In genomic region chr2:54954705-54955357, GRCh38 we compare ENCODE assay signal across 2 cellular contexts.
A peak's percentile ranks its signal among the peaks of the same experiment; 100 is the strongest.
TF ChIP-seq lines count a peak whose summit lies in the region.

No MANE protein-coding gene starts in this region.

TF ChIP-seq in SK-N-SH treated with all-trans-retinoic acid at 6 μM for 48 hours, 23 proteins besides CTCF, POLR2A, EP300 and RAD21:
- TF ChIP-seq CREB5 (CRISPR knock-in tag; IDR thresholded peaks at IDR 0.05; ENCODE audit: low read depth) (no peak), ZNF565 (CRISPR knock-in tag; conservative IDR thresholded peaks at IDR 0.05; ENCODE audit: low read depth) (no peak), RARB (CRISPR knock-in tag; IDR thresholded peaks at IDR 0.05) (no peak), ZFP30 (CRISPR knock-in tag; IDR thresholded peaks at IDR 0.05) (no peak), ZNF70 (CRISPR knock-in tag; IDR thresholded peaks at IDR 0.05) (no peak), ZFP3 (CRISPR knock-in tag; IDR thresholded peaks at IDR 0.05) (no peak), BACH2 (CRISPR knock-in tag; IDR thresholded peaks at IDR 0.05; ENCODE audit: borderline replicate concordance) (no peak), CSRNP3 (CRISPR knock-in tag; IDR thresholded peaks at IDR 0.05) (no peak)
- TF ChIP-seq, protein P1, sequence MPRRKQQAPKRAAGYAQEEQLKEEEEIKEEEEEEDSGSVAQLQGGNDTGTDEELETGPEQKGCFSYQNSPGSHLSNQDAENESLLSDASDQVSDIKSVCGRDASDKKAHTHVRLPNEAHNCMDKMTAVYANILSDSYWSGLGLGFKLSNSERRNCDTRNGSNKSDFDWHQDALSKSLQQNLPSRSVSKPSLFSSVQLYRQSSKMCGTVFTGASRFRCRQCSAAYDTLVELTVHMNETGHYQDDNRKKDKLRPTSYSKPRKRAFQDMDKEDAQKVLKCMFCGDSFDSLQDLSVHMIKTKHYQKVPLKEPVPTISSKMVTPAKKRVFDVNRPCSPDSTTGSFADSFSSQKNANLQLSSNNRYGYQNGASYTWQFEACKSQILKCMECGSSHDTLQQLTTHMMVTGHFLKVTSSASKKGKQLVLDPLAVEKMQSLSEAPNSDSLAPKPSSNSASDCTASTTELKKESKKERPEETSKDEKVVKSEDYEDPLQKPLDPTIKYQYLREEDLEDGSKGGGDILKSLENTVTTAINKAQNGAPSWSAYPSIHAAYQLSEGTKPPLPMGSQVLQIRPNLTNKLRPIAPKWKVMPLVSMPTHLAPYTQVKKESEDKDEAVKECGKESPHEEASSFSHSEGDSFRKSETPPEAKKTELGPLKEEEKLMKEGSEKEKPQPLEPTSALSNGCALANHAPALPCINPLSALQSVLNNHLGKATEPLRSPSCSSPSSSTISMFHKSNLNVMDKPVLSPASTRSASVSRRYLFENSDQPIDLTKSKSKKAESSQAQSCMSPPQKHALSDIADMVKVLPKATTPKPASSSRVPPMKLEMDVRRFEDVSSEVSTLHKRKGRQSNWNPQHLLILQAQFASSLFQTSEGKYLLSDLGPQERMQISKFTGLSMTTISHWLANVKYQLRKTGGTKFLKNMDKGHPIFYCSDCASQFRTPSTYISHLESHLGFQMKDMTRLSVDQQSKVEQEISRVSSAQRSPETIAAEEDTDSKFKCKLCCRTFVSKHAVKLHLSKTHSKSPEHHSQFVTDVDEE (CRISPR knock-in tag; IDR thresholded peaks at IDR 0.05) = no peak

TF ChIP-seq in K562, 482 proteins besides CTCF, POLR2A, EP300 and RAD21 (continued from another document):
- TF ChIP-seq, protein P2, sequence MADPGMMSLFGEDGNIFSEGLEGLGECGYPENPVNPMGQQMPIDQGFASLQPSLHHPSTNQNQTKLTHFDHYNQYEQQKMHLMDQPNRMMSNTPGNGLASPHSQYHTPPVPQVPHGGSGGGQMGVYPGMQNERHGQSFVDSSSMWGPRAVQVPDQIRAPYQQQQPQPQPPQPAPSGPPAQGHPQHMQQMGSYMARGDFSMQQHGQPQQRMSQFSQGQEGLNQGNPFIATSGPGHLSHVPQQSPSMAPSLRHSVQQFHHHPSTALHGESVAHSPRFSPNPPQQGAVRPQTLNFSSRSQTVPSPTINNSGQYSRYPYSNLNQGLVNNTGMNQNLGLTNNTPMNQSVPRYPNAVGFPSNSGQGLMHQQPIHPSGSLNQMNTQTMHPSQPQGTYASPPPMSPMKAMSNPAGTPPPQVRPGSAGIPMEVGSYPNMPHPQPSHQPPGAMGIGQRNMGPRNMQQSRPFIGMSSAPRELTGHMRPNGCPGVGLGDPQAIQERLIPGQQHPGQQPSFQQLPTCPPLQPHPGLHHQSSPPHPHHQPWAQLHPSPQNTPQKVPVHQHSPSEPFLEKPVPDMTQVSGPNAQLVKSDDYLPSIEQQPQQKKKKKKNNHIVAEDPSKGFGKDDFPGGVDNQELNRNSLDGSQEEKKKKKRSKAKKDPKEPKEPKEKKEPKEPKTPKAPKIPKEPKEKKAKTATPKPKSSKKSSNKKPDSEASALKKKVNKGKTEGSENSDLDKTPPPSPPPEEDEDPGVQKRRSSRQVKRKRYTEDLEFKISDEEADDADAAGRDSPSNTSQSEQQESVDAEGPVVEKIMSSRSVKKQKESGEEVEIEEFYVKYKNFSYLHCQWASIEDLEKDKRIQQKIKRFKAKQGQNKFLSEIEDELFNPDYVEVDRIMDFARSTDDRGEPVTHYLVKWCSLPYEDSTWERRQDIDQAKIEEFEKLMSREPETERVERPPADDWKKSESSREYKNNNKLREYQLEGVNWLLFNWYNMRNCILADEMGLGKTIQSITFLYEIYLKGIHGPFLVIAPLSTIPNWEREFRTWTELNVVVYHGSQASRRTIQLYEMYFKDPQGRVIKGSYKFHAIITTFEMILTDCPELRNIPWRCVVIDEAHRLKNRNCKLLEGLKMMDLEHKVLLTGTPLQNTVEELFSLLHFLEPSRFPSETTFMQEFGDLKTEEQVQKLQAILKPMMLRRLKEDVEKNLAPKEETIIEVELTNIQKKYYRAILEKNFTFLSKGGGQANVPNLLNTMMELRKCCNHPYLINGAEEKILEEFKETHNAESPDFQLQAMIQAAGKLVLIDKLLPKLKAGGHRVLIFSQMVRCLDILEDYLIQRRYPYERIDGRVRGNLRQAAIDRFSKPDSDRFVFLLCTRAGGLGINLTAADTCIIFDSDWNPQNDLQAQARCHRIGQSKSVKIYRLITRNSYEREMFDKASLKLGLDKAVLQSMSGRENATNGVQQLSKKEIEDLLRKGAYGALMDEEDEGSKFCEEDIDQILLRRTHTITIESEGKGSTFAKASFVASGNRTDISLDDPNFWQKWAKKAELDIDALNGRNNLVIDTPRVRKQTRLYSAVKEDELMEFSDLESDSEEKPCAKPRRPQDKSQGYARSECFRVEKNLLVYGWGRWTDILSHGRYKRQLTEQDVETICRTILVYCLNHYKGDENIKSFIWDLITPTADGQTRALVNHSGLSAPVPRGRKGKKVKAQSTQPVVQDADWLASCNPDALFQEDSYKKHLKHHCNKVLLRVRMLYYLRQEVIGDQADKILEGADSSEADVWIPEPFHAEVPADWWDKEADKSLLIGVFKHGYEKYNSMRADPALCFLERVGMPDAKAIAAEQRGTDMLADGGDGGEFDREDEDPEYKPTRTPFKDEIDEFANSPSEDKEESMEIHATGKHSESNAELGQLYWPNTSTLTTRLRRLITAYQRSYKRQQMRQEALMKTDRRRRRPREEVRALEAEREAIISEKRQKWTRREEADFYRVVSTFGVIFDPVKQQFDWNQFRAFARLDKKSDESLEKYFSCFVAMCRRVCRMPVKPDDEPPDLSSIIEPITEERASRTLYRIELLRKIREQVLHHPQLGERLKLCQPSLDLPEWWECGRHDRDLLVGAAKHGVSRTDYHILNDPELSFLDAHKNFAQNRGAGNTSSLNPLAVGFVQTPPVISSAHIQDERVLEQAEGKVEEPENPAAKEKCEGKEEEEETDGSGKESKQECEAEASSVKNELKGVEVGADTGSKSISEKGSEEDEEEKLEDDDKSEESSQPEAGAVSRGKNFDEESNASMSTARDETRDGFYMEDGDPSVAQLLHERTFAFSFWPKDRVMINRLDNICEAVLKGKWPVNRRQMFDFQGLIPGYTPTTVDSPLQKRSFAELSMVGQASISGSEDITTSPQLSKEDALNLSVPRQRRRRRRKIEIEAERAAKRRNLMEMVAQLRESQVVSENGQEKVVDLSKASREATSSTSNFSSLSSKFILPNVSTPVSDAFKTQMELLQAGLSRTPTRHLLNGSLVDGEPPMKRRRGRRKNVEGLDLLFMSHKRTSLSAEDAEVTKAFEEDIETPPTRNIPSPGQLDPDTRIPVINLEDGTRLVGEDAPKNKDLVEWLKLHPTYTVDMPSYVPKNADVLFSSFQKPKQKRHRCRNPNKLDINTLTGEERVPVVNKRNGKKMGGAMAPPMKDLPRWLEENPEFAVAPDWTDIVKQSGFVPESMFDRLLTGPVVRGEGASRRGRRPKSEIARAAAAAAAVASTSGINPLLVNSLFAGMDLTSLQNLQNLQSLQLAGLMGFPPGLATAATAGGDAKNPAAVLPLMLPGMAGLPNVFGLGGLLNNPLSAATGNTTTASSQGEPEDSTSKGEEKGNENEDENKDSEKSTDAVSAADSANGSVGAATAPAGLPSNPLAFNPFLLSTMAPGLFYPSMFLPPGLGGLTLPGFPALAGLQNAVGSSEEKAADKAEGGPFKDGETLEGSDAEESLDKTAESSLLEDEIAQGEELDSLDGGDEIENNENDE (IDR thresholded peaks at IDR 0.05; ENCODE audit: low read depth, low read length) = no peak
- no peak for TF ChIP-seq SMARCB1 (IDR thresholded peaks at IDR 0.05; ENCODE audit: insufficient read length, low read depth)
- TF ChIP-seq TSHZ1 (CRISPR knock-in tag; IDR thresholded peaks at IDR 0.05) = no peak
- TF ChIP-seq CBFB (CRISPR knock-in tag; IDR thresholded peaks at IDR 0.05) = no peak
- no peak for TF ChIP-seq ZBTB26 (CRISPR knock-in tag; IDR thresholded peaks at IDR 0.05)
- TF ChIP-seq DPF2 (IDR thresholded peaks at IDR 0.05) = no peak
- no peak for TF ChIP-seq ZC3H4 (CRISPR knock-in tag; IDR thresholded peaks at IDR 0.05; ENCODE audit: borderline replicate concordance)
- TF ChIP-seq ZNF274 (IDR thresholded peaks at IDR 0.05; ENCODE audit: borderline replicate concordance, low read depth, low read length) = no peak
- peak; percentile 38; the same call in 1 of the 2 replicates for TF ChIP-seq GATA2 (CRISPR knock-in tag; IDR thresholded peaks at IDR 0.05)
- TF ChIP-seq ZNF212 (CRISPR knock-in tag; IDR thresholded peaks at IDR 0.05) = no peak
- peak; percentile 4; the same call in 1 of the 2 replicates for TF ChIP-seq TAL1 (IDR thresholded peaks at IDR 0.05)
- peak; percentile 38; the same call in 1 of the 2 replicates for TF ChIP-seq CBFA2T3 (IDR thresholded peaks at IDR 0.05)
- peak; percentile 12; the same call in 1 of the 2 replicates for TF ChIP-seq TCF3 (CRISPR knock-in tag; IDR thresholded peaks at IDR 0.05)
- TF ChIP-seq MXI1 (IDR thresholded peaks at IDR 0.05; ENCODE audit: low read depth, low read length) = no peak
- peak in 1 of 2 experiments; percentile 11; a peak in 2 of 4 replicates for TF ChIP-seq KDM1A (IDR thresholded peaks at IDR 0.05)
- no peak for TF ChIP-seq RBBP5 (IDR thresholded peaks at IDR 0.05; ENCODE audit: borderline replicate concordance, insufficient read depth, low read length, poor library complexity, severe bottlenecking)
- TF ChIP-seq CBFA2T2 (conservative IDR thresholded peaks at IDR 0.05) = peak; percentile 28; the same call in 1 of the 2 replicates
- TF ChIP-seq ZC3H8 (IDR thresholded peaks at IDR 0.05) = no peak
